In the genomic region with DNA sequence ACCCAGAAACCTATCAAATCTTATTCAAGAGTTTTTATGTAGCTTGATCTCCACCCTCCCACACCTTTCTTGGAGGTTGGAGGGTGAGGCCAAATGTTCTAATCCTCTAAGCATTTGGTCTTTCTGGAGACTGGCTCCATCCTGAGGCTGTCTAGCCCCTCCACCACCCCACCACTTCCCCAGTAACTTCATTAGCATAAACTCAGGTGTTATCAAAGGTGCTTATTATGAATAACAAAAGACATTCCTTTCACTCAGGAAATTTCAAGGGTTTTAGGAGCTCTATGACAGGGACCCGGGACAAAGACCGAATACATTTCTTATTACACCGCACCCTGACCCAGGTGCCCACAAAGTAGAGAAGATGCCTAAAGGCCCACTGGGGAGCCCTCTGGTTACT, we compare ENCODE assay signal across 16 cellular contexts. TPM values are rescaled to one million over a fixed set of nuclear protein-coding genes. Genes with fewer than 3 reads are reported as not detected.
DNase-seq lines count a peak whose midpoint lies in the region; ATAC-seq lines count a peak whose summit lies in the region.
"Had no signal": no experiment of that assay in that cellular context is flagged by ENCODE, and none has a peak within 500 bp of the region (broad histone marks: within the 10 kb centered on the region; RNA-seq: fewer than 3 reads in every experiment).

No MANE protein-coding gene starts in this region.

- no peak for ATAC-seq in effector memory CD8-positive, alpha-beta T cell (replicated peaks)
- no peak for ATAC-seq in naive thymus-derived CD8-positive, alpha-beta T cell
- no peak for ATAC-seq in stimulated activated naive CD8-positive, alpha-beta T cell treated with anti-CD3 and anti-CD28 coated beads, Interleukin-15, Interleukin-2, amounts not matched to agents 100 U/mL and 50 U/mL, for 24 hours

- intact Hi-C loops in CD4-positive, alpha-beta memory T cell (cut with micrococcal nuclease) = no loop called here

- H2AFZ ChIP-seq in Karpas-422 (ENCODE audit: low read length) = no peak overlapping the region; the same call in 1 of the 2 replicates

- H3K9me2 ChIP-seq in Karpas-422 (replicated peaks; ENCODE audit: insufficient read depth, low read length) = no peaks in the 10 kb centered on the region

- H3K4me3 ChIP-seq in CD4-positive, alpha-beta memory T cell (ENCODE audit: low read length in 2 of 2) = no peak overlapping the region
- H3K4me3 ChIP-seq in Karpas-422 (ENCODE audit: low read length) = no peak overlapping the region
- H3K4me3 ChIP-seq: HAP-1, MG63, Peyer's patch had no signal

- H3K27me3 Mint-ChIP-seq in CD4-positive, alpha-beta memory T cell = no peaks in the 10 kb centered on the region
- no peaks in the 10 kb centered on the region for H3K27me3 Mint-ChIP-seq in effector memory CD8-positive, alpha-beta T cell
- no peaks in the 10 kb centered on the region for H3K27me3 Mint-ChIP-seq in naive thymus-derived CD8-positive, alpha-beta T cell

- peak overlapping the region; percentile 32 for H3K9ac ChIP-seq in Karpas-422 (ENCODE audit: low read length)

- peaks cover 19% of the 10 kb centered on the region; the same call in 1 of the 2 replicates for H3K79me2 ChIP-seq in Karpas-422 (ENCODE audit: low read length)

- peaks cover 14 to 24% of the 10 kb centered on the region in 2 donors for H3K36me3 Mint-ChIP-seq in CD4-positive, alpha-beta memory T cell
- peaks cover 20% of the 10 kb centered on the region for H3K36me3 Mint-ChIP-seq in effector memory CD8-positive, alpha-beta T cell (ENCODE audit: insufficient read depth)
- peaks cover 8 to 13% (median 10%) of the 10 kb centered on the region in 3 donors for H3K36me3 Mint-ChIP-seq in naive thymus-derived CD8-positive, alpha-beta T cell

- H3K4me1 Mint-ChIP-seq in CD4-positive, alpha-beta memory T cell = peaks cover 25 to 48% (median 38%) of the 10 kb centered on the region in 4 donors
- H3K4me1 Mint-ChIP-seq in effector memory CD8-positive, alpha-beta T cell (ENCODE audit: low read depth in 2 of 2) = peaks cover 37 to 43% of the 10 kb centered on the region in 2 donors
- H3K4me1 Mint-ChIP-seq in naive thymus-derived CD8-positive, alpha-beta T cell = peaks cover 18 to 65% (median 60%) of the 10 kb centered on the region in 4 donors

- H3K27me3 ChIP-seq in CD4-positive, alpha-beta memory T cell (ENCODE audit: insufficient read depth, low read length) = no peaks in the 10 kb centered on the region
- no peaks in the 10 kb centered on the region for H3K27me3 ChIP-seq in Karpas-422 (ENCODE audit: low read length)
- H3K27me3 ChIP-seq: MG63, Peyer's patch had no signal

- peaks cover 0 to 21% (median 10%) of the 10 kb centered on the region in 8 donors for H3K9me3 Mint-ChIP-seq in CD4-positive, alpha-beta memory T cell
- H3K9me3 Mint-ChIP-seq in effector memory CD8-positive, alpha-beta T cell = no peaks in the 10 kb centered on the region
- H3K9me3 Mint-ChIP-seq in naive thymus-derived CD8-positive, alpha-beta T cell = peaks cover 0 to 15% (median 7%) of the 10 kb centered on the region in 9 donors

- POLR2A ChIA-PET in CD4-positive, alpha-beta memory T cell (lab: Charles Lee; ENCODE audit: partially characterized antibody) = no interaction called here
- POLR2A ChIA-PET in naive thymus-derived CD8-positive, alpha-beta T cell (lab: Charles Lee) = interaction anchor here (2.1 kb wide), 1 partner anchor 23 kb away, joined by 8 read pairs; no protein-coding TSS in a partner anchor

- H3K27ac ChIP-seq in CD4-positive, alpha-beta memory T cell (ENCODE audit: low read depth, low read length) = no peak overlapping the region
- peak overlapping the region; percentile 95 for H3K27ac ChIP-seq in Karpas-422 (ENCODE audit: low read length)

- H4K20me1 ChIP-seq in Karpas-422 (ENCODE audit: insufficient read depth, low read depth, low read length) = no peaks in the 10 kb centered on the region

- H3K4me1 ChIP-seq in CD4-positive, alpha-beta memory T cell (ENCODE audit: insufficient read depth, low read length) = peaks cover 23% of the 10 kb centered on the region
- H3K4me1 ChIP-seq in Karpas-422 (ENCODE audit: low read length) = peaks cover 69% of the 10 kb centered on the region
- H3K4me1 ChIP-seq: HAP-1 had no signal

- CTCF ChIA-PET in CD4-positive, alpha-beta memory T cell (lab: Charles Lee; ENCODE audit: partially characterized antibody) = no interaction called here

- H3K4me3 Mint-ChIP-seq in CD4-positive, alpha-beta memory T cell = no peak overlapping the region
- no peak overlapping the region for H3K4me3 Mint-ChIP-seq in effector memory CD8-positive, alpha-beta T cell
- H3K4me3 Mint-ChIP-seq in naive thymus-derived CD8-positive, alpha-beta T cell = peak overlapping the region in 1 of 10 donors; percentile 43

- H3K4me2 ChIP-seq in Karpas-422 (ENCODE audit: low read depth, low read length, poor library complexity, severe bottlenecking) = peak overlapping the region; percentile 27

- H3K36me3 ChIP-seq in CD4-positive, alpha-beta memory T cell (ENCODE audit: insufficient read depth, low read length) = peaks cover 4% of the 10 kb centered on the region
- peaks cover 6% of the 10 kb centered on the region for H3K36me3 ChIP-seq in Karpas-422 (ENCODE audit: insufficient read depth, low read length)
- H3K36me3 ChIP-seq: HAP-1, MG63 had no signal

- peak overlapping the region in 5 of 7 donors; percentile 15 to 95 (median 42) for H3K27ac Mint-ChIP-seq in CD4-positive, alpha-beta memory T cell
- peak overlapping the region; percentile 98 to 99 for H3K27ac Mint-ChIP-seq in effector memory CD8-positive, alpha-beta T cell
- H3K27ac Mint-ChIP-seq in naive thymus-derived CD8-positive, alpha-beta T cell = peak overlapping the region in 8 of 10 donors; percentile 24 to 100 (median 80)

- no peak for DNase-seq in CD4-positive, alpha-beta memory T cell
- no peak for DNase-seq in Karpas-422
- DNase-seq in effector memory CD8-positive, alpha-beta T cell = no peak
- DNase-seq in naive thymus-derived CD8-positive, alpha-beta T cell = no peak
- no peak for DNase-seq in HuH-7.5 (ENCODE audit: low spot score)
- no peak for DNase-seq in stimulated activated naive CD8-positive, alpha-beta T cell treated with anti-CD3 and anti-CD28 coated beads, Interleukin-15, Interleukin-2, amounts not matched to agents 100 U/mL and 50 U/mL, for 24 hours
- no peak for DNase-seq in NCI-H69 (lab: John Stamatoyannopoulos, UW)
- no peak for DNase-seq in activated CD4-positive, alpha-beta T cell treated with anti-CD3 and anti-CD28 coated beads for 4 hours
- DNase-seq: AML-193, KG1, MG63, NCI-H1694, Peyer's patch, Right ventricle myocardium superior had no signal

- peaks cover 8 to 12% of the 10 kb centered on the region in 2 donors for H3K9me3 ChIP-seq in CD4-positive, alpha-beta memory T cell (ENCODE audit: control insufficient read depth in 1 of 2, low read length in 2 of 2)
- H3K9me3 ChIP-seq in Karpas-422 (ENCODE audit: low read length) = peaks cover 14% of the 10 kb centered on the region; the same call in 1 of the 2 replicates
- H3K9me3 ChIP-seq: MG63 had no signal

RNA-seq across cellular contexts. Expression of a gene that starts 2.8 kb away (rescaled TPM):
- 10 to 100 TPM; 34.9 to 35.8 TPM for total RNA-seq in CD4-positive, alpha-beta memory T cell
- 10 to 100 TPM; 12.5 to 28.9 TPM for polyA plus RNA-seq in CD4-positive, alpha-beta memory T cell
- total RNA-seq in Karpas-422 (2014; rRNA removed; shearing (Covaris generic); ENCODE audit: low replicate concordance) = 60.2 and 84.7 TPM in 2 replicates
- 10 to 100 TPM; 22.5 to 25.6 TPM for total RNA-seq in naive thymus-derived CD8-positive, alpha-beta T cell
- polyA plus RNA-seq in naive thymus-derived CD8-positive, alpha-beta T cell = 10 to 100 TPM; 17.2 to 27.5 (median 17.3) TPM
- total RNA-seq: A673 had no signal

RNA-seq across cellular contexts. Expression of a gene that starts 41.8 kb away (rescaled TPM):
- total RNA-seq in CD4-positive, alpha-beta memory T cell = under 1 TPM; 0.22 to 0.41 TPM
- polyA plus RNA-seq in CD4-positive, alpha-beta memory T cell = 1 to 10 TPM in 1 of 2 donors, not detected in 1; 1.1 TPM
- 0.83 and 3.7 TPM in 2 replicates for total RNA-seq in Karpas-422 (2014; rRNA removed; shearing (Covaris generic); ENCODE audit: low replicate concordance)
- total RNA-seq in naive thymus-derived CD8-positive, alpha-beta T cell = 1 to 10 TPM; 1.0 to 1.4 TPM
- under 1 TPM in 2 of 3 donors, not detected in 1; 0.06 to 0.07 TPM for polyA plus RNA-seq in naive thymus-derived CD8-positive, alpha-beta T cell

Comparison
In these comparisons a context has a peak if more than half of its experiments do, and no peak if none do; other contexts are left out.
1. H3K27ac Mint-ChIP-seq: peak in every context shown above with its lines; median percentile 98 in effector memory CD8-positive, alpha-beta T cell; 80 in naive thymus-derived CD8-positive, alpha-beta T cell; 42 in CD4-positive, alpha-beta memory T cell.